ENCODE assay signal across 13 cellular contexts in genomic region chr22:25736378-25737011, GRCh38. TPM values are rescaled to one million over a fixed set of nuclear protein-coding genes. Genes with fewer than 3 reads are reported as not detected.
DNase-seq lines count a peak whose midpoint lies in the region; ATAC-seq and TF ChIP-seq lines count a peak whose summit lies in the region.
"Had no signal": no experiment of that assay in that cellular context is flagged by ENCODE, and none has a peak within 500 bp of the region (broad histone marks: within the 10 kb centered on the region; RNA-seq: fewer than 3 reads in every experiment).

No MANE protein-coding gene starts in this region.

- peaks cover 0 to 3% of the 10 kb centered on the region in 2 donors for H3K9me3 Mint-ChIP-seq in activated T-cell treated with anti-CD3 and anti-CD28 coated beads, Interleukin-2, amount 50 U/mL, for 72 hours

- intact Hi-C loops in heart right ventricle (cut with DNase I) = no loop called here

- H3K9ac ChIP-seq in DND-41 (ENCODE audit: low read depth, low read length) = peak overlapping the region; percentile 36; the same call in 1 of the 2 replicates

- H3K27ac Mint-ChIP-seq in activated T-cell treated with anti-CD3 and anti-CD28 coated beads, Interleukin-2, amount 50 U/mL, for 72 hours = peak overlapping the region; percentile 89

- peak; percentile 88 for DNase-seq in DND-41
- DNase-seq in activated T-cell treated with anti-CD3 and anti-CD28 coated beads, Interleukin-2, amount 50 U/mL, for 72 hours = peak; percentile 63 to 78
- DNase-seq in stimulated activated CD4-positive, alpha-beta T cell treated with anti-CD3 and anti-CD28 coated beads, Interleukin-2, amount 100 ng/mL, for 4 hours (ENCODE audit: low read depth) = peak; percentile 9
- no peak for DNase-seq in anterior cingulate cortex (lab: John Stamatoyannopoulos, UW)
- DNase-seq in heart right ventricle = no peak
- DNase-seq: Calu3, NCI-H146 had no signal

- H2AFZ ChIP-seq in DND-41 (ENCODE audit: low read depth, low read length) = peak overlapping the region; percentile 37; the same call in 1 of the 2 replicates

- H3K27me3 ChIP-seq in DND-41 (ENCODE audit: insufficient read depth, low read length, poor library complexity) = no peaks in the 10 kb centered on the region
- peaks cover 0 to 5% (median 0%) of the 10 kb centered on the region in 7 donors for H3K27me3 ChIP-seq in heart right ventricle

- H3K36me3 ChIP-seq in DND-41 (ENCODE audit: insufficient read depth, low read length) = peaks cover 10% of the 10 kb centered on the region; the same call in 1 of the 2 replicates
- H3K36me3 ChIP-seq in KOPT-K1 (ENCODE audit: insufficient read depth, low read length) = 0 out of 2 replicates have a peak, but pooled peaks cover 4% of the 10 kb centered on the region
- H3K36me3 ChIP-seq in heart right ventricle = no peaks in the 10 kb centered on the region
- H3K36me3 ChIP-seq: gastroesophageal sphincter, prostate gland had no signal

- H4K20me1 ChIP-seq in DND-41 (ENCODE audit: insufficient read depth, low read length) = no peaks in the 10 kb centered on the region

- H3K9me3 ChIP-seq in DND-41 (ENCODE audit: insufficient read depth, low read length, severe bottlenecking) = peaks cover 62% of the 10 kb centered on the region
- peaks cover 41% of the 10 kb centered on the region for H3K9me3 ChIP-seq in KOPT-K1 (ENCODE audit: insufficient read depth, low read length, poor library complexity, severe bottlenecking)
- no peaks in the 10 kb centered on the region for H3K9me3 ChIP-seq in heart right ventricle
- H3K9me3 ChIP-seq: gastroesophageal sphincter, prostate gland had no signal

- peaks cover 31% of the 10 kb centered on the region for H3K4me1 ChIP-seq in DND-41 (ENCODE audit: insufficient read depth, low read length)
- peaks cover 0 to 9% (median 0%) of the 10 kb centered on the region in 9 donors for H3K4me1 ChIP-seq in heart right ventricle
- H3K4me1 ChIP-seq: gastroesophageal sphincter, prostate gland had no signal

- no peaks in the 10 kb centered on the region for H3K27me3 Mint-ChIP-seq in activated T-cell treated with anti-CD3 and anti-CD28 coated beads, Interleukin-2, amount 50 U/mL, for 72 hours (ENCODE audit: low read depth)

- WGBS in heart right ventricle, 2 donors = 71 to 78% methylated on average over 9 of the region's 9 CpGs

- TF ChIP-seq CTCF in DND-41 (IDR thresholded peaks at IDR 0.05; ENCODE audit: borderline replicate concordance, extremely low read depth, low read length, poor library complexity, severe bottlenecking) (no peak), heart right ventricle (IDR thresholded peaks at IDR 0.05) (no peak)

- H3K4me2 ChIP-seq in DND-41 (ENCODE audit: insufficient read depth, low read length) = no peak overlapping the region

- H3K4me1 Mint-ChIP-seq in activated T-cell treated with anti-CD3 and anti-CD28 coated beads, Interleukin-2, amount 50 U/mL, for 72 hours (ENCODE audit: low read depth) = peaks cover 54% of the 10 kb centered on the region

- peak overlapping the region; percentile 97 for H3K27ac ChIP-seq in DND-41 (ENCODE audit: low read length)
- H3K27ac ChIP-seq in KOPT-K1 (ENCODE audit: low read depth, low read length, poor library complexity, severe bottlenecking) = peak overlapping the region; percentile 99
- no peak overlapping the region for H3K27ac ChIP-seq in heart right ventricle
- H3K27ac ChIP-seq: gastroesophageal sphincter, prostate gland had no signal

- ATAC-seq in DND-41 (ENCODE audit: insufficient read depth, low read depth) (peak; percentile 90), GM19324 (IDR thresholded peaks at IDR 0.05; ENCODE audit: low FRiP score, unreplicated experiment) (no peak), heart right ventricle (no peak)
- ATAC-seq in activated T-cell treated with anti-CD3 and anti-CD28 coated beads, Interleukin-2, amount 50 U/mL, for 72 hours (replicated peaks in 1 of 2) = peak; percentile 87 to 88
- ATAC-seq: gastroesophageal sphincter had no signal

- H3K4me3 ChIP-seq in DND-41 (ENCODE audit: low read depth in 1 of 2, low read length in 2 of 2) (no peak overlapping the region), heart right ventricle (no peak overlapping the region)
- H3K4me3 ChIP-seq: gastroesophageal sphincter, prostate gland had no signal

- H3K36me3 Mint-ChIP-seq in activated T-cell treated with anti-CD3 and anti-CD28 coated beads, Interleukin-2, amount 50 U/mL, for 72 hours (ENCODE audit: insufficient read depth in 2 of 2) = peaks cover 4 to 5% of the 10 kb centered on the region in 2 donors

- no peaks in the 10 kb centered on the region for H3K79me2 ChIP-seq in DND-41 (ENCODE audit: insufficient read depth, low read length)

- H3K4me3 Mint-ChIP-seq in activated T-cell treated with anti-CD3 and anti-CD28 coated beads, Interleukin-2, amount 50 U/mL, for 72 hours = peak overlapping the region; percentile 62 to 77

RNA-seq across cellular contexts. Expression of gene MYO18B, which starts 5.5 kb away (rescaled TPM):
- 1 to 10 TPM; 2.4 to 2.8 TPM for total RNA-seq in activated T-cell treated with anti-CD3 and anti-CD28 coated beads, Interleukin-2, amount 50 U/mL, for 72 hours
- total RNA-seq in heart right ventricle = 100 to 1,000 TPM; 124 to 407 (median 234) TPM
- 100 to 1,000 TPM; 111 to 184 TPM for polyA plus RNA-seq in heart right ventricle
- total RNA-seq: bronchial epithelial cell had no signal
- polyA plus RNA-seq: keratinocyte had no signal

Comparison
In these comparisons a context has a peak if more than half of its experiments do, and no peak if none do; other contexts are left out.
1. ATAC-seq: peak in DND-41 (single experiment) and activated T-cell treated with anti-CD3 and anti-CD28 coated beads, Interleukin-2, amount 50 U/mL, for 72 hours (2 of 2); none in GM19324 (single experiment) and heart right ventricle (0 of 8).
2. DNase-seq: peak in DND-41 (single experiment), activated T-cell treated with anti-CD3 and anti-CD28 coated beads, Interleukin-2, amount 50 U/mL, for 72 hours (2 of 2) and stimulated activated CD4-positive, alpha-beta T cell treated with anti-CD3 and anti-CD28 coated beads, Interleukin-2, amount 100 ng/mL, for 4 hours (single experiment); none in anterior cingulate cortex (0 of 58) and heart right ventricle (0 of 2).
3. H3K27ac ChIP-seq: peak in DND-41 (single experiment) and KOPT-K1 (single experiment); none in heart right ventricle (0 of 10).
4. RNA of gene MYO18B, which starts 5.5 kb away (total RNA-seq): 124 to 407 TPM in heart right ventricle; 2.4 to 2.8 TPM in activated T-cell treated with anti-CD3 and anti-CD28 coated beads, Interleukin-2, amount 50 U/mL, for 72 hours; every median in the first group is over 10 times any median in the second.